ENCODE assay signal across 8 cellular contexts in the genomic region with DNA sequence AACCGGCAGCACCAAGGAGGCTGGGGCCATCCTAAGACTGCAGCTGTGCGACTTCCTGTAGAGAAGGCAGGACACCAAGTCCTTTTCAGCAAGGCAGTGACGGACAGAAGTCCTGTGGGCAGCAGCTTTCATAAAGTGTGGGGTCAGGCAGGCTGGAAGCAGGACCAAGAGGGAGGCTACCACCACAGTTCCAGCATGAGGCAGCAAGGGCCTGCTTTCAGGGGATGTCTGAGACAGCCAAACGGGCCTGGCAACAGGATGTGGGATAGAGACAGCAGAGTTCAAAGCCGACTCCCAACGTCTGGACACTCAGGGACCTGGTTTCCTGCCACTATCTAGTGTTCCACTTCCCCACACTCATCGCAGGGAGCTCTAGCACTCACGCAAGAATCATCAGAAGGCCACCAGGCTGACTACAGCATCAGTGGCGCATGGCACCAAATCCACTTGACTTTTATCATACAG. TPM values are rescaled to one million over a fixed set of nuclear protein-coding genes. Genes with fewer than 3 reads are reported as not detected.
A peak's percentile ranks its signal among the peaks of the same experiment; 100 is the strongest.
DNase-seq lines count a peak whose midpoint lies in the region; ATAC-seq and TF ChIP-seq lines count a peak whose summit lies in the region.

No MANE protein-coding gene starts in this region.

- H3K4me3 ChIP-seq in AG04450 (ENCODE audit: low read depth, low read length) (0 out of 2 replicates have a peak overlapping the region, but pooled peaks have one; percentile 7), stomach (peak overlapping the region in 1 of 4 donors; percentile 4)

- H3K4me3 Mint-ChIP-seq in HFFc6, result peak overlapping the region; percentile 55

- CTCF ChIA-PET in AG04450 (lab: Charles Lee), result interaction anchor here (1.5 to 1.6 kb wide), 2 partner anchors 22 to 50 kb away, joined by 5 to 9 read pairs; no protein-coding TSS in a partner anchor

- no peaks in the 10 kb centered on the region for H3K9me3 Mint-ChIP-seq in HFFc6

- H3K27ac Mint-ChIP-seq in HFFc6, result peak overlapping the region; percentile 88

- H3K4me1 Mint-ChIP-seq in HFFc6 (ENCODE audit: low read depth), result peaks cover 69% of the 10 kb centered on the region

- POLR2A ChIA-PET in AG04450 (lab: Yijun Ruan, JAX), result no interaction called here

- TF ChIP-seq POLR2A in stomach (IDR thresholded peaks at IDR 0.05), result no peak

- H3K36me3 ChIP-seq in stomach, result no peaks in the 10 kb centered on the region

- no peak for TF ChIP-seq CTCF in AG04450 (IDR thresholded peaks at IDR 0.05; ENCODE audit: low read depth, low read length)
- TF ChIP-seq CTCF in HFFc6 (IDR thresholded peaks at IDR 0.05), result no peak
- no peak for TF ChIP-seq CTCF in stomach (IDR thresholded peaks at IDR 0.05)

- peak overlapping the region; percentile 61 for H3K27ac ChIP-seq in AG04450 (ENCODE audit: low read depth, low read length)
- peak overlapping the region; percentile 14 to 72 (median 49) for H3K27ac ChIP-seq in stomach

- no peak for TF ChIP-seq EP300 in stomach (IDR thresholded peaks at IDR 0.05)

- intact Hi-C loops in left ventricle myocardium superior (cut with micrococcal nuclease) (no loop called here), stomach (cut with DNase I; ENCODE audit: low total_unique reads) (no loop called here)

- ATAC-seq in left ventricle myocardium superior, result peak; percentile 53
- no peak for ATAC-seq in HG02973 (IDR thresholded peaks at IDR 0.05; ENCODE audit: unreplicated experiment)
- no peak for ATAC-seq in HG03460 (IDR thresholded peaks at IDR 0.05; ENCODE audit: unreplicated experiment)

- no peak for DNase-seq in AG04450 (ENCODE audit: low read depth, low spot score)
- DNase-seq in HFFc6, result peak; percentile 66
- DNase-seq in activated CD4-positive, alpha-beta T cell treated with anti-CD3 and anti-CD28 coated beads, Interleukin-2, amount 50 U/mL, for 48 hours, result peak; percentile 23 to 44
- peak; percentile 55 for DNase-seq in left ventricle myocardium superior
- no peak for DNase-seq in stomach
- DNase-seq in DMS53 treated with DMSO at 0.1 percent for 48 hours (lab: John Stamatoyannopoulos, UW; ENCODE audit: unreplicated experiment), result no peak

- peaks cover 65 to 86% (median 83%) of the 10 kb centered on the region in 4 donors for H3K4me1 ChIP-seq in stomach

- no peaks in the 10 kb centered on the region for H3K27me3 ChIP-seq in AG04450 (ENCODE audit: control insufficient read depth, insufficient read depth, low read length)
- no peaks in the 10 kb centered on the region for H3K27me3 ChIP-seq in stomach

- WGBS in stomach, 5 donors, result 22 to 41% (median 32%) methylated on average over 7 to 9 of the region's 9 CpGs

- H3K9me3 ChIP-seq in AG04450 (ENCODE audit: control insufficient read depth, insufficient read depth, low read length) (no peaks in the 10 kb centered on the region; the same call in 1 of the 2 replicates), stomach (no peaks in the 10 kb centered on the region)

- no peaks in the 10 kb centered on the region for H3K27me3 Mint-ChIP-seq in HFFc6 (ENCODE audit: insufficient read depth)

- peaks cover 7% of the 10 kb centered on the region for H3K36me3 Mint-ChIP-seq in HFFc6 (ENCODE audit: low read depth)

RNA-seq across cellular contexts. Expression of a gene that starts 5.3 kb away (rescaled TPM):
- polyA plus RNA-seq in AG04450 (2011; rRNA removed), result 26.9 and 35.5 TPM in 2 replicates
- 94.0 and 131 TPM in 2 replicates for polyA minus RNA-seq in AG04450 (2011; rRNA and poly(A)+ RNA removed)
- total RNA-seq in HFFc6 (2021; fragmentation: NEBNext Ultra II Directional; extraction: Animal tissue kit (Norgen Biotek cat#: 25700)), result 10 to 100 TPM; 80.1 to 93.4 (median 89.5) TPM
- total RNA-seq in left ventricle myocardium superior, result 68.0 TPM
- total RNA-seq in stomach, result 100 to 1,000 TPM in 2 of 5 donors, 10 to 100 TPM in 3; 29.2 to 171 (median 94.0) TPM
- polyA plus RNA-seq in stomach, result 10 to 100 TPM; 19.3 to 28.3 (median 22.5) TPM

Comparison
In these comparisons a context has a peak if more than half of its experiments do, and no peak if none do; other contexts are left out.
1. DNase-seq: peak in HFFc6 (single experiment), activated CD4-positive, alpha-beta T cell treated with anti-CD3 and anti-CD28 coated beads, Interleukin-2, amount 50 U/mL, for 48 hours (2 of 2) and left ventricle myocardium superior (single experiment); none in AG04450 (single experiment), stomach (single experiment) and DMS53 treated with DMSO at 0.1 percent for 48 hours (single experiment).